In genomic region chr2:170715062-170715931, GRCh38 we compare ENCODE assay signal across 8 cellular contexts. TPM values are rescaled to one million over a fixed set of nuclear protein-coding genes. Genes with fewer than 3 reads are reported as not detected.
DNase-seq lines count a peak whose midpoint lies in the region; ATAC-seq and TF ChIP-seq lines count a peak whose summit lies in the region.

SP5 (plus strand) TSS chr2:170715337; CDS start chr2:170715513, 176 bp downstream.

- H3K79me2 ChIP-seq in MM.1S (ENCODE audit: low read length) = no peaks in the 10 kb centered on the region

- H3K9me3 ChIP-seq in MM.1S (replicated peaks; ENCODE audit: insufficient read depth, low read length) (no peaks in the 10 kb centered on the region), mucosa of descending colon (no peaks in the 10 kb centered on the region), upper lobe of right lung (no peaks in the 10 kb centered on the region)

- peak within 1 kb of the TSS; percentile 26; the same call in 1 of the 2 replicates for H3K9ac ChIP-seq in MM.1S (ENCODE audit: low read length)

- peak within 1 kb of the TSS; percentile 89 for H3K4me2 ChIP-seq in MM.1S (ENCODE audit: low read depth, low read length)

- H3K4me3 ChIP-seq in MM.1S (ENCODE audit: low read length) (peak within 1 kb of the TSS; percentile 70), epithelial cell of esophagus (ENCODE audit: low read length) (peak within 1 kb of the TSS; percentile 8), mucosa of descending colon (no peak within 1 kb of the TSS), upper lobe of right lung (peak within 1 kb of the TSS; percentile 55)

- no peaks in the 10 kb centered on the region for H3K4me1 ChIP-seq in MM.1S (ENCODE audit: low read length)
- H3K4me1 ChIP-seq in mucosa of descending colon (ENCODE audit: low read depth) = peaks cover 28% of the 10 kb centered on the region
- peaks cover 29% of the 10 kb centered on the region for H3K4me1 ChIP-seq in upper lobe of right lung

- H3K27me3 ChIP-seq in MM.1S (replicated peaks; ENCODE audit: insufficient read depth, low read length) = 0 out of 2 replicates have a peak, but pooled peaks cover 11% of the 10 kb centered on the region
- H3K27me3 ChIP-seq in upper lobe of right lung = peaks cover 81% of the 10 kb centered on the region

- no peak within 1 kb of the TSS for H3K27ac ChIP-seq in MM.1S (ENCODE audit: low read length)
- peak within 1 kb of the TSS; percentile 73 for H3K27ac ChIP-seq in upper lobe of right lung

- H2AFZ ChIP-seq in MM.1S (ENCODE audit: low read length) = peak within 1 kb of the TSS; percentile 100

- no peaks in the 10 kb centered on the region for H4K20me1 ChIP-seq in MM.1S (ENCODE audit: insufficient read depth, low read length)

- H3F3A ChIP-seq in MM.1S (ENCODE audit: insufficient read depth, low read length) = peaks cover 3% of the 10 kb centered on the region; the same call in 1 of the 2 replicates

- intact Hi-C loops in mucosa of descending colon (cut with DNase I, micrococcal nuclease) (no loop called here), upper lobe of right lung (cut with DNase I) (no loop called here)

- TF ChIP-seq CTCF in MM.1S (IDR thresholded peaks at IDR 0.05; ENCODE audit: low read length) = no peak
- no peak for TF ChIP-seq CTCF in epithelial cell of esophagus (IDR thresholded peaks at IDR 0.05; ENCODE audit: insufficient read depth, low read depth, low read length, missing control alignments)
- TF ChIP-seq CTCF in mucosa of descending colon (IDR thresholded peaks at IDR 0.05) = no peak
- no peak for TF ChIP-seq CTCF in upper lobe of right lung (IDR thresholded peaks at IDR 0.05)

- H3K36me3 ChIP-seq in MM.1S (replicated peaks; ENCODE audit: insufficient read depth, low read length) (no peaks in the 10 kb centered on the region), mucosa of descending colon (ENCODE audit: low read depth) (no peaks in the 10 kb centered on the region), upper lobe of right lung (no peaks in the 10 kb centered on the region)

- ATAC-seq in mucosa of descending colon (peak; percentile 57), upper lobe of right lung (peak; percentile 77)

- no peaks in the 10 kb centered on the region for H3K9me2 ChIP-seq in MM.1S (replicated peaks; ENCODE audit: insufficient read depth, low read length)

- peak; percentile 84 for DNase-seq in DMS79 treated with DMSO at 0.1 percent for 48 hours (lab: John Stamatoyannopoulos, UW)
- peak; percentile 65 for DNase-seq in MM.1S
- peak; percentile 29 for DNase-seq in activated CD4-positive, alpha-beta T cell treated with anti-CD3 and anti-CD28 coated beads for 48 hours
- peak; percentile 48 for DNase-seq in epithelial cell of esophagus (ENCODE audit: low read depth)
- DNase-seq in mucosa of descending colon = peak; percentile 60 to 71 (median 71)
- peak; percentile 87 for DNase-seq in upper lobe of right lung
- DNase-seq in NCI-H187 treated with DMSO at 0.1 percent for 48 hours (lab: John Stamatoyannopoulos, UW) = no peak
- no peak for DNase-seq in UCSD-AML1 (lab: John Stamatoyannopoulos, UW; ENCODE audit: unreplicated experiment)

RNA-seq across cellular contexts. Expression of gene SP5, which starts in this region (rescaled TPM):
- total RNA-seq in mucosa of descending colon = 1 to 10 TPM; 2.1 to 4.8 (median 2.3) TPM
- 2.5 TPM for total RNA-seq in upper lobe of right lung

Comparison
In these comparisons a context has a peak if more than half of its experiments do, and no peak if none do; other contexts are left out.
1. DNase-seq: peak in DMS79 treated with DMSO at 0.1 percent for 48 hours (single experiment), MM.1S (single experiment), activated CD4-positive, alpha-beta T cell treated with anti-CD3 and anti-CD28 coated beads for 48 hours (single experiment), epithelial cell of esophagus (single experiment), mucosa of descending colon (3 of 3) and upper lobe of right lung (single experiment); none in NCI-H187 treated with DMSO at 0.1 percent for 48 hours (single experiment) and UCSD-AML1 (single experiment).